In genomic region chr1:120340838-120341751, GRCh38 we compare ENCODE assay signal across 8 cellular contexts.
DNase-seq lines count a peak whose midpoint lies in the region; ATAC-seq and TF ChIP-seq lines count a peak whose summit lies in the region.
"Not testable (repeated sequence)": the region's sequence is repeated elsewhere in the genome, so short reads cannot be mapped to it uniquely, and the experiment has no call there.

No MANE protein-coding gene starts in this region.

- not testable (repeated sequence) for H3K27me3 ChIP-seq in Panc1 (ENCODE audit: control insufficient read depth, insufficient read depth, low read length); mononuclear cell (ENCODE audit: insufficient read depth, low read length); tibial artery

- H3K4me3 ChIP-seq in GM08714 (ENCODE audit: low read length) (peak overlapping the region; percentile 94; the same call in 1 of the 2 replicates), Panc1 (ENCODE audit: low read depth in 2 of 2, low read length in 2 of 2) (peak overlapping the region; percentile 35 to 55; a peak in 3 of 4 replicates), astrocyte of the cerebellum (ENCODE audit: low read depth, low read length) (peak overlapping the region; percentile 45), foreskin fibroblast (ENCODE audit: low read depth in 1 of 2, low read length in 2 of 2) (peak overlapping the region; percentile 48 to 63), mononuclear cell (ENCODE audit: low read length) (peak overlapping the region; percentile 51), skin epidermis (peak overlapping the region; percentile 33 to 49 (median 38)), tibial artery (peak overlapping the region; percentile 59 to 60)

- H3K27ac ChIP-seq in Panc1 (ENCODE audit: low read length) = not testable (repeated sequence)
- peak overlapping the region in 15 of 21 experiments; percentile 54 to 86 (median 76) for H3K27ac ChIP-seq in skin epidermis
- peak overlapping the region; percentile 78 to 86 for H3K27ac ChIP-seq in tibial artery

- ATAC-seq in Panc1 = not testable (repeated sequence)

- DNase-seq in Panc1 (ENCODE audit: low read depth, low spot score); astrocyte of the cerebellum (ENCODE audit: low read depth); foreskin fibroblast: not testable (repeated sequence)
- peak; percentile 79 for DNase-seq in activated CD8-positive, alpha-beta memory T cell treated with anti-CD3 and anti-CD28 coated beads for 24 hours
- DNase-seq in tibial artery = peak; percentile 17 to 64

- intact Hi-C loops in Panc1 (cut with micrococcal nuclease; ENCODE audit: unreplicated experiment); tibial artery (cut with DNase I; ENCODE audit: low total_unique reads): not testable (repeated sequence)

- not testable (repeated sequence) for H3K36me3 ChIP-seq in Panc1 (ENCODE audit: control insufficient read depth, insufficient read depth, low read length); tibial artery

- not testable (repeated sequence) for TF ChIP-seq CTCF in Panc1 (IDR thresholded peaks at IDR 0.05); astrocyte of the cerebellum (IDR thresholded peaks at IDR 0.05; ENCODE audit: low read depth, low read length, missing control alignments); foreskin fibroblast (IDR thresholded peaks at IDR 0.05; ENCODE audit: low read depth, low read length); tibial artery (IDR thresholded peaks at IDR 0.05)

- not testable (repeated sequence) for BruUV-seq in Panc1 (replicated peaks; lab: Mats Ljungman, UMichigan)

- not testable (repeated sequence) for H3K9me3 ChIP-seq in Panc1 (ENCODE audit: control insufficient read depth, insufficient read depth, low read depth, low read length); mononuclear cell (ENCODE audit: low read depth, low read length); tibial artery

- POLR2A ChIA-PET in Panc1 (lab: Charles Lee) = not testable (repeated sequence)

- CTCF ChIA-PET in Panc1 (lab: Charles Lee) = not testable (repeated sequence)

- in situ Hi-C loops in Panc1 (cut with HindIII; ENCODE audit: low pct_unique_long_range_greater_than_20kb, low sequenced_read_pairs); astrocyte of the cerebellum (cut with HindIII; ENCODE audit: low sequenced_read_pairs): not testable (repeated sequence)

- not testable (repeated sequence) for H3K4me1 ChIP-seq in Panc1 (ENCODE audit: control insufficient read depth, insufficient read depth, low read length); mononuclear cell (ENCODE audit: insufficient read depth, low read length); tibial artery

Comparison
In these comparisons a context has a peak if more than half of its experiments do, and no peak if none do; other contexts are left out.
1. H3K4me3 ChIP-seq: peak in every context shown above with its lines; median percentile 94 in GM08714; 60 in tibial artery; 56 in foreskin fibroblast; 51 in mononuclear cell; 45 in Panc1; 45 in astrocyte of the cerebellum; 38 in skin epidermis.